8 cellular contexts compared by ENCODE assay signal in genomic region chr14:63039800-63040380, GRCh38. TPM values are rescaled to one million over a fixed set of nuclear protein-coding genes. Genes with fewer than 3 reads are reported as not detected.
DNase-seq lines count a peak whose midpoint lies in the region; ATAC-seq, FAIRE-seq and TF ChIP-seq lines count a peak whose summit lies in the region.

No MANE protein-coding gene starts in this region.

- H3K9me3 Mint-ChIP-seq in osteocyte (ENCODE audit: unreplicated experiment): no peaks in the 10 kb centered on the region

- DNase-seq in H4 (ENCODE audit: low spot score) (peak; percentile 69), NCI-H2107 treated with DMSO at 0.1 percent for 48 hours (lab: John Stamatoyannopoulos, UW; ENCODE audit: unreplicated experiment) (peak; percentile 89), bronchial epithelial cell (ENCODE audit: low read depth) (peak; percentile 89), osteocyte (ENCODE audit: extremely low spot score, unreplicated experiment) (no peak), osteoblast (ENCODE audit: insufficient read length, low spot score, missing footprints) (no peak), 8988T (no peak), COLO829 (ENCODE audit: low spot score) (no peak)

- no peaks in the 10 kb centered on the region for H3K9me3 ChIP-seq in osteoblast (ENCODE audit: low read depth, low read length)

- H3K27me3 ChIP-seq in bronchial epithelial cell (ENCODE audit: control insufficient read depth, insufficient read depth, low read length) (peaks cover 9% of the 10 kb centered on the region), osteoblast (ENCODE audit: insufficient read depth, low read length) (peaks cover 4% of the 10 kb centered on the region)

- H3K36me3 Mint-ChIP-seq in osteocyte (ENCODE audit: unreplicated experiment): no peaks in the 10 kb centered on the region

- H3K4me3 Mint-ChIP-seq in osteocyte (ENCODE audit: unreplicated experiment): no peak overlapping the region

- H2AFZ ChIP-seq in osteoblast (ENCODE audit: low read length): no peak overlapping the region

- H4K20me1 ChIP-seq in osteoblast (ENCODE audit: insufficient read depth, low read length): no peaks in the 10 kb centered on the region

- H3K4me2 ChIP-seq in osteoblast (ENCODE audit: insufficient read depth, low read length): no peak overlapping the region

- TF ChIP-seq CTCF in bronchial epithelial cell (IDR thresholded peaks at IDR 0.05; ENCODE audit: insufficient read depth, low read length, severe bottlenecking) (peak; percentile 59), osteocyte (IDR thresholded peaks at IDR 0.05) (peak; percentile 24), osteoblast (IDR thresholded peaks at IDR 0.05; ENCODE audit: extremely low read depth, low read depth, low read length) (no peak)

- H3K4me3 ChIP-seq in bronchial epithelial cell (ENCODE audit: low read depth, low read length) (no peak overlapping the region), osteoblast (ENCODE audit: insufficient read depth, low read length) (no peak overlapping the region)

- no peak for ATAC-seq in GM21423 (IDR thresholded peaks at IDR 0.05; ENCODE audit: unreplicated experiment)

- H3K36me3 ChIP-seq in bronchial epithelial cell (ENCODE audit: control insufficient read depth, insufficient read depth, low read length) (no peaks in the 10 kb centered on the region), osteoblast (ENCODE audit: insufficient read depth, low read length) (no peaks in the 10 kb centered on the region)

- no peaks in the 10 kb centered on the region for H3K4me1 Mint-ChIP-seq in osteocyte (ENCODE audit: unreplicated experiment)

- H3K27ac Mint-ChIP-seq in osteocyte (ENCODE audit: unreplicated experiment): no peak overlapping the region

- H3K27ac ChIP-seq in osteoblast (ENCODE audit: low read depth, low read length): no peak overlapping the region

- no peak for FAIRE-seq in bronchial epithelial cell (lab: Jason Lieb, UNC)

- no peaks in the 10 kb centered on the region for H3K4me1 ChIP-seq in osteoblast (ENCODE audit: insufficient read depth, low read length)

- peaks cover 59% of the 10 kb centered on the region for H3K27me3 Mint-ChIP-seq in osteocyte (ENCODE audit: unreplicated experiment)

- no peaks in the 10 kb centered on the region for H3K79me2 ChIP-seq in osteoblast (ENCODE audit: insufficient read depth, low read length)

RNA-seq across cellular contexts. Expression of gene KCNH5, which starts 5.4 kb away (rescaled TPM):
- 0.68 and 2.3 TPM in 2 replicates for total RNA-seq in H4 (2014; rRNA removed; shearing (Covaris generic))
- under 0.01 TPM in 2 replicates for total RNA-seq in bronchial epithelial cell
- not detected in 2 replicates for total RNA-seq in osteocyte
- total RNA-seq in osteoblast: not detected in 2 replicates

Comparison
In these comparisons a context has a peak if more than half of its experiments do, and no peak if none do; other contexts are left out.
1. DNase-seq: peak in H4 (single experiment), NCI-H2107 treated with DMSO at 0.1 percent for 48 hours (single experiment) and bronchial epithelial cell (single experiment); none in osteocyte (single experiment), osteoblast (single experiment), 8988T (single experiment) and COLO829 (single experiment).